24 cellular contexts compared by ENCODE assay signal in genomic region chr9:36250079-36250478, GRCh38. TPM values are rescaled to one million over a fixed set of nuclear protein-coding genes. Genes with fewer than 3 reads are reported as not detected.
A peak's percentile ranks its signal among the peaks of the same experiment; 100 is the strongest.
DNase-seq lines count a peak whose midpoint lies in the region; ATAC-seq, FAIRE-seq and TF ChIP-seq lines count a peak whose summit lies in the region.
"Had no signal": no experiment of that assay in that cellular context is flagged by ENCODE, and none has a peak within 500 bp of the region (broad histone marks: within the 10 kb centered on the region; RNA-seq: fewer than 3 reads in every experiment).

No MANE protein-coding gene starts in this region.

- H3K9me3 ChIP-seq in liver (ENCODE audit: control insufficient read depth in 4 of 4, low read length in 3 of 4) (no peaks in the 10 kb centered on the region), HepG2 (ENCODE audit: low read length) (no peaks in the 10 kb centered on the region), mammary epithelial cell (replicated peaks; ENCODE audit: insufficient read depth, low read length) (no peaks in the 10 kb centered on the region), thoracic aorta (no peaks in the 10 kb centered on the region)
- H3K9me3 ChIP-seq: A549; BLaER1 treated with 17β-estradiol and CSF1 and Interleukin-3, amounts not matched to agents 10 nM and 100 nM; MG63; Peyer's patch had no signal

- no peaks in the 10 kb centered on the region for H3K27me3 ChIP-seq in liver (ENCODE audit: control insufficient read depth in 4 of 4, insufficient read depth in 4 of 4, low read length in 3 of 4)
- no peaks in the 10 kb centered on the region for H3K27me3 ChIP-seq in HepG2 (ENCODE audit: control insufficient read depth in 1 of 2, insufficient read depth in 2 of 2, low read length in 2 of 2)
- H3K27me3 ChIP-seq in mammary epithelial cell (ENCODE audit: insufficient read depth, low read length), result no peaks in the 10 kb centered on the region
- H3K27me3 ChIP-seq in thoracic aorta (replicated peaks; ENCODE audit: insufficient read depth), result no peaks in the 10 kb centered on the region
- H3K27me3 ChIP-seq: BLaER1 treated with 17β-estradiol and CSF1 and Interleukin-3, amounts not matched to agents 10 nM and 100 nM; MG63; Peyer's patch had no signal

- H3K36me3 ChIP-seq in liver (ENCODE audit: control insufficient read depth in 4 of 4, insufficient read depth in 3 of 4, low read depth in 1 of 4, low read length in 3 of 4), result peaks cover 5 to 16% (median 8%) of the 10 kb centered on the region in 4 donors
- H3K36me3 ChIP-seq in HepG2 (replicated peaks in 1 of 2; ENCODE audit: control insufficient read depth in 1 of 2, insufficient read depth in 2 of 2, low read length in 2 of 2), result peaks cover 0 to 15% of the 10 kb centered on the region in 2 experiments; a peak in 3 of 5 replicates
- peaks cover 11% of the 10 kb centered on the region for H3K36me3 ChIP-seq in mammary epithelial cell (ENCODE audit: insufficient read depth, low read length)
- peaks cover 11% of the 10 kb centered on the region for H3K36me3 ChIP-seq in thoracic aorta

- H3K27ac ChIP-seq in liver (ENCODE audit: low read depth in 1 of 2, low read length in 2 of 2) (peak overlapping the region; percentile 14 to 82), HepG2 (ENCODE audit: extremely low read length, insufficient read depth, low read length) (no peak overlapping the region), mammary epithelial cell (ENCODE audit: insufficient read depth, low read depth, low read length) (no peak overlapping the region), thoracic aorta (peak overlapping the region; percentile 2 to 43)
- H3K27ac ChIP-seq: BLaER1 treated with 17β-estradiol and CSF1 and Interleukin-3, amounts not matched to agents 10 nM and 100 nM; Peyer's patch had no signal

- no peak for TF ChIP-seq POLR2A in HepG2 (IDR thresholded peaks at IDR 0.05; ENCODE audit: insufficient read depth in 1 of 2, low read depth in 2 of 2, low read length in 2 of 2)

- in situ Hi-C loops in HepG2 (cut with HindIII; ENCODE audit: extremely low pct_ligation_motif_present, low pct_unique_long_range_greater_than_20kb), result no loop called here
- in situ Hi-C loops in mammary epithelial cell (cut with MboI; ENCODE audit: low sequenced_read_pairs in 2 of 2), result loop anchor here in 1 of 2 donors (5.0 kb wide), 1 partner anchor 82 kb away; no protein-coding TSS in a partner anchor

- H3K9ac ChIP-seq in liver (ENCODE audit: low read depth in 1 of 2, low read length in 2 of 2) (no peak overlapping the region), HepG2 (ENCODE audit: insufficient read depth, low read depth, low read length) (no peak overlapping the region), mammary epithelial cell (ENCODE audit: insufficient read depth, low read length) (no peak overlapping the region)

- POLR2A ChIA-PET in HepG2 (lab: Yijun Ruan, JAX), result no interaction called here

- H3K79me2 ChIP-seq in HepG2 (ENCODE audit: insufficient read depth, low read length) (peaks cover 26% of the 10 kb centered on the region), mammary epithelial cell (ENCODE audit: insufficient read depth, low read length) (peaks cover 66% of the 10 kb centered on the region)

- H4K20me1 ChIP-seq in HepG2 (ENCODE audit: insufficient read depth, low read length) (no peaks in the 10 kb centered on the region), mammary epithelial cell (ENCODE audit: insufficient read depth, low read length) (no peaks in the 10 kb centered on the region)

- 37% methylated on average over 1 of the region's 1 CpG for WGBS in liver
- WGBS in HepG2 (ENCODE audit: low lambda C conversion rate), result 94% methylated on average over 1 of the region's 1 CpG
- 100% methylated on average over 1 of the region's 1 CpG for WGBS in mammary epithelial cell (ENCODE audit: low coverage, missing lambda C conversion rate)

- CTCF ChIA-PET in HepG2 (lab: Yijun Ruan, JAX; ENCODE audit: low intra/inter-chr PET ratio, low total read pairs) (interaction anchor here (4.7 kb wide), 1 partner anchor 79 kb away, joined by 49 read pairs; no protein-coding TSS in a partner anchor), mammary epithelial cell (lab: Charles Lee; ENCODE audit: low non-redundant PET) (interaction anchor here (0.6 kb wide), 1 partner anchor 77 kb away, joined by 4 read pairs; no protein-coding TSS in a partner anchor)

- no peak for DNase-seq in HepG2 (ENCODE audit: low spot score)
- DNase-seq in mammary epithelial cell, result peak; percentile 57
- peak; percentile 38 for DNase-seq in kidney tubule cell (ENCODE audit: low spot score)
- DNase-seq in thoracic aorta (ENCODE audit: low spot score), result no peak
- no peak for DNase-seq in DMS 273 (lab: John Stamatoyannopoulos, UW; ENCODE audit: unreplicated experiment)
- no peak for DNase-seq in kidney glomerular epithelial cell (lab: John Stamatoyannopoulos, UW)
- no peak for DNase-seq in superior temporal gyrus (ENCODE audit: extremely low spot score)
- DNase-seq: activated CD4-positive, alpha-beta T cell treated with anti-CD3 and anti-CD28 coated beads, Interleukin-2, amount 10 ng/mL, durations not matched to agents 24 days and 14 days; Calu3; EL; foreskin fibroblast; MG63; NCI-H1436 treated with DMSO at 0.1 percent for 48 hours; NCI-H510A; NK-92 treated with Interleukin-12 subunit alpha and Interleukin-12 subunit beta, amount 100 ng/mL, for 24 hours; Peyer's patch; retina; stimulated activated CD4-positive, alpha-beta T cell treated with anti-CD3 and anti-CD28 coated beads, Interleukin-12 subunit alpha, Interleukin-12 subunit beta, amount 100 ng/mL, for 4 hours; T-helper 17 cell had no signal

- TF ChIP-seq RAD21 in liver (IDR thresholded peaks at IDR 0.05) (no peak), HepG2 (CRISPR knock-in tag; IDR thresholded peaks at IDR 0.05) (no peak)

- no peak for FAIRE-seq in HepG2 (lab: Jason Lieb, UNC)
- FAIRE-seq: A549, H54, urothelium cell line had no signal

- H3K4me1 ChIP-seq in liver (ENCODE audit: control insufficient read depth in 4 of 4, insufficient read depth in 4 of 4, low read length in 3 of 4) (peaks cover 8 to 49% (median 40%) of the 10 kb centered on the region in 4 donors), HepG2 (ENCODE audit: insufficient read depth, low read length) (peaks cover 11% of the 10 kb centered on the region), mammary epithelial cell (ENCODE audit: insufficient read depth, low read length) (peaks cover 8% of the 10 kb centered on the region), thoracic aorta (ENCODE audit: control insufficient read depth in 1 of 2, low read depth in 2 of 2) (peaks cover 9 to 15% of the 10 kb centered on the region in 2 donors)
- H3K4me1 ChIP-seq: Peyer's patch had no signal

- BruUV-seq in HepG2 (replicated peaks; lab: Mats Ljungman, UMichigan) (no TSS peak), mammary epithelial cell (replicated peaks; lab: Mats Ljungman, UMichigan) (no TSS peak)

- TF ChIP-seq CTCF in liver (IDR thresholded peaks at IDR 0.05; ENCODE audit: low read depth, low read length, missing input control) (no peak), HepG2 (CRISPR knock-in tag; IDR thresholded peaks at IDR 0.05) (no peak), mammary epithelial cell (conservative IDR thresholded peaks at IDR 0.05 in 1 of 2, IDR thresholded peaks at IDR 0.05 in 1 of 2; ENCODE audit: extremely low read depth in 1 of 2, insufficient read depth in 1 of 2, low read depth in 1 of 2, low read length in 2 of 2) (no peak), thoracic aorta (IDR thresholded peaks at IDR 0.05) (no peak)

- intact Hi-C loops in HepG2 (cut with micrococcal nuclease; ENCODE audit: unreplicated experiment) (no loop called here), mammary epithelial cell (cut with micrococcal nuclease) (no loop called here)

- H2AFZ ChIP-seq in HepG2 (ENCODE audit: low read length), result no peak overlapping the region
- no peak overlapping the region for H2AFZ ChIP-seq in mammary epithelial cell (ENCODE audit: low read depth, low read length)

- dilution Hi-C loops in mammary epithelial cell (cut with HindIII; ENCODE audit: low sequenced_read_pairs), result no loop called here

- no peak overlapping the region for H3K4me3 ChIP-seq in liver (ENCODE audit: low read depth in 1 of 3, low read length in 3 of 3)
- H3K4me3 ChIP-seq in HepG2 (replicated peaks in 1 of 3; ENCODE audit: insufficient read depth in 1 of 3, low read depth in 2 of 3, low read length in 3 of 3), result no peak overlapping the region
- H3K4me3 ChIP-seq in mammary epithelial cell (replicated peaks in 1 of 3; ENCODE audit: insufficient read depth in 1 of 3, low read depth in 2 of 3, low read length in 3 of 3), result no peak overlapping the region
- no peak overlapping the region for H3K4me3 ChIP-seq in thoracic aorta
- H3K4me3 ChIP-seq: A549; BLaER1 treated with 17β-estradiol and CSF1 and Interleukin-3, amounts not matched to agents 10 nM and 100 nM; MG63; Peyer's patch had no signal

- ATAC-seq in HepG2 (no peak), thoracic aorta (ENCODE audit: insufficient number of reproducible peaks, low FRiP score, low read depth) (no peak)
- ATAC-seq: T-helper 17 cell had no signal

- no peak for TF ChIP-seq EP300 in HepG2 (IDR thresholded peaks at IDR 0.05; ENCODE audit: low read depth in 2 of 2, low read length in 2 of 2)
- TF ChIP-seq EP300 in HepG2 (CRISPR knock-in tag; IDR thresholded peaks at IDR 0.05; ENCODE audit: borderline replicate concordance), result no peak

- no peak overlapping the region for H3K4me2 ChIP-seq in HepG2 (ENCODE audit: low read depth, low read length)
- H3K4me2 ChIP-seq in mammary epithelial cell (ENCODE audit: insufficient read depth, low read depth, low read length), result no peak overlapping the region
- H3K4me2 ChIP-seq: A549; BLaER1 treated with 17β-estradiol and CSF1 and Interleukin-3, amounts not matched to agents 10 nM and 100 nM had no signal

RNA-seq across cellular contexts. Expression of gene GNE, which starts 8.2 kb away (rescaled TPM):
- total RNA-seq in liver, result 100 to 1,000 TPM in 1 of 2 donors, 10 to 100 TPM in 1; 21.8 to 177 TPM
- 10 to 100 TPM; 37.8 to 38.4 TPM for polyA plus RNA-seq in liver
- total RNA-seq in HepG2 (2016; rRNA removed; fragmentation: Illumina TruSeq; extraction: Trizol), result 24.1 and 38.8 TPM in 2 replicates
- 4.5 and 5.6 TPM in 2 replicates for total RNA-seq in HepG2 (2016; cell fraction: cytosol; rRNA removed; fragmentation: Illumina TruSeq; extraction: Trizol; ENCODE audit: low read depth)
- 25.0 and 37.4 TPM in 2 replicates for total RNA-seq in HepG2 (2016; cell fraction: insoluble cytoplasmic fraction; rRNA removed; fragmentation: Illumina TruSeq; extraction: Trizol)
- 7.5 and 7.7 TPM in 2 replicates for total RNA-seq in HepG2 (2016; cell fraction: membrane; rRNA removed; fragmentation: Illumina TruSeq; extraction: Trizol)
- 13.4 and 14.4 TPM in 2 replicates for total RNA-seq in HepG2 (2016; cell fraction: nucleus; rRNA removed; fragmentation: Illumina TruSeq; extraction: Trizol)
- 15.9 and 16.1 TPM in 2 replicates for polyA plus RNA-seq in HepG2 (2011; rRNA removed)
- polyA plus RNA-seq in HepG2 (2011; cell fraction: cytosol; rRNA removed), result 15.4 and 20.4 TPM in 2 replicates
- polyA plus RNA-seq in HepG2 (2011; cell fraction: nucleus; rRNA removed), result 7.7 and 9.8 TPM in 2 replicates
- 13.6 and 14.9 TPM in 2 replicates for polyA plus RNA-seq in HepG2 (2012)
- polyA plus RNA-seq in HepG2 (2016; cell fraction: cytosol; fragmentation: Illumina TruSeq; extraction: Trizol; ENCODE audit: low read depth), result 0.58 and 0.62 TPM in 2 replicates
- 27.2 and 28.0 TPM in 2 replicates for polyA plus RNA-seq in HepG2 (2016; cell fraction: insoluble cytoplasmic fraction; fragmentation: Illumina TruSeq; extraction: Trizol; ENCODE audit: low read depth)
- polyA plus RNA-seq in HepG2 (2016; cell fraction: membrane; fragmentation: Illumina TruSeq; extraction: Trizol; ENCODE audit: low read depth), result 2.4 and 2.7 TPM in 2 replicates
- polyA plus RNA-seq in HepG2 (2016; cell fraction: nucleus; fragmentation: Illumina TruSeq; extraction: Trizol; ENCODE audit: insufficient read depth, low read depth), result 15.6 TPM in 2 replicates
- 51.9 and 55.1 TPM in 2 replicates for polyA minus RNA-seq in HepG2 (2011; rRNA and poly(A)+ RNA removed; ENCODE audit: low replicate concordance)
- polyA minus RNA-seq in HepG2 (2011; cell fraction: cytosol; rRNA and poly(A)+ RNA removed), result 24.8 and 24.9 TPM in 2 replicates
- 16.0 and 19.8 TPM in 2 replicates for polyA minus RNA-seq in HepG2 (2011; cell fraction: nucleus; rRNA and poly(A)+ RNA removed)
- total RNA-seq in mammary epithelial cell, result 10 to 100 TPM in 1 of 2 donors, 1 to 10 TPM in 1; 8.7 to 16.5 TPM
- polyA plus RNA-seq in mammary epithelial cell, result 10.1 TPM
- polyA minus RNA-seq in mammary epithelial cell, result 15.0 TPM
- total RNA-seq in thoracic aorta, result 10 to 100 TPM; 23.3 to 26.1 TPM

RNA-seq across cellular contexts. Expression of gene CLTA, which starts 59.4 kb away (rescaled TPM):
- total RNA-seq in liver (10 to 100 TPM; 48.4 to 81.0 TPM), HepG2 (2016; rRNA removed; fragmentation: Illumina TruSeq; extraction: Trizol) (222 and 227 TPM in 2 replicates), mammary epithelial cell (100 to 1,000 TPM; 130 to 217 TPM), thoracic aorta (100 to 1,000 TPM; 127 to 145 TPM)
- polyA plus RNA-seq in liver (100 to 1,000 TPM in 1 of 2 donors, 10 to 100 TPM in 1; 68.2 to 102 TPM), HepG2 (2011; rRNA removed) (110 and 143 TPM in 2 replicates), mammary epithelial cell (231 TPM)
- total RNA-seq in HepG2 (2016; cell fraction: cytosol; rRNA removed; fragmentation: Illumina TruSeq; extraction: Trizol; ENCODE audit: low read depth), result 77.4 and 77.5 TPM in 2 replicates
- total RNA-seq in HepG2 (2016; cell fraction: insoluble cytoplasmic fraction; rRNA removed; fragmentation: Illumina TruSeq; extraction: Trizol), result 223 and 230 TPM in 2 replicates
- 134 and 142 TPM in 2 replicates for total RNA-seq in HepG2 (2016; cell fraction: membrane; rRNA removed; fragmentation: Illumina TruSeq; extraction: Trizol)
- total RNA-seq in HepG2 (2016; cell fraction: nucleus; rRNA removed; fragmentation: Illumina TruSeq; extraction: Trizol), result 66.4 and 74.6 TPM in 2 replicates
- polyA plus RNA-seq in HepG2 (2011; cell fraction: cytosol; rRNA removed), result 131 and 141 TPM in 2 replicates
- polyA plus RNA-seq in HepG2 (2011; cell fraction: nucleus; rRNA removed), result 33.5 and 40.0 TPM in 2 replicates
- 138 and 142 TPM in 2 replicates for polyA plus RNA-seq in HepG2 (2012)
- polyA plus RNA-seq in HepG2 (2016; cell fraction: cytosol; fragmentation: Illumina TruSeq; extraction: Trizol; ENCODE audit: low read depth), result 80.6 and 83.8 TPM in 2 replicates
- 243 and 252 TPM in 2 replicates for polyA plus RNA-seq in HepG2 (2016; cell fraction: insoluble cytoplasmic fraction; fragmentation: Illumina TruSeq; extraction: Trizol; ENCODE audit: low read depth)
- polyA plus RNA-seq in HepG2 (2016; cell fraction: membrane; fragmentation: Illumina TruSeq; extraction: Trizol; ENCODE audit: low read depth), result 122 and 129 TPM in 2 replicates
- polyA plus RNA-seq in HepG2 (2016; cell fraction: nucleus; fragmentation: Illumina TruSeq; extraction: Trizol; ENCODE audit: insufficient read depth, low read depth), result 116 and 119 TPM in 2 replicates
- 57.2 and 96.3 TPM in 2 replicates for polyA minus RNA-seq in HepG2 (2011; rRNA and poly(A)+ RNA removed; ENCODE audit: low replicate concordance)
- polyA minus RNA-seq in HepG2 (2011; cell fraction: cytosol; rRNA and poly(A)+ RNA removed), result 62.5 and 79.0 TPM in 2 replicates
- polyA minus RNA-seq in HepG2 (2011; cell fraction: nucleus; rRNA and poly(A)+ RNA removed), result 17.6 and 26.5 TPM in 2 replicates
- 60.1 TPM for polyA minus RNA-seq in mammary epithelial cell

Comparison
In these comparisons a context has a peak if more than half of its experiments do, and no peak if none do; other contexts are left out.
1. H3K27ac ChIP-seq: peak in liver (2 of 2) and thoracic aorta (2 of 2); none in HepG2 (single experiment) and mammary epithelial cell (single experiment).
2. DNase-seq: peak in mammary epithelial cell (single experiment) and kidney tubule cell (single experiment); none in HepG2 (single experiment), thoracic aorta (single experiment), DMS 273 (single experiment), kidney glomerular epithelial cell (single experiment) and superior temporal gyrus (single experiment).